In the genomic region with DNA sequence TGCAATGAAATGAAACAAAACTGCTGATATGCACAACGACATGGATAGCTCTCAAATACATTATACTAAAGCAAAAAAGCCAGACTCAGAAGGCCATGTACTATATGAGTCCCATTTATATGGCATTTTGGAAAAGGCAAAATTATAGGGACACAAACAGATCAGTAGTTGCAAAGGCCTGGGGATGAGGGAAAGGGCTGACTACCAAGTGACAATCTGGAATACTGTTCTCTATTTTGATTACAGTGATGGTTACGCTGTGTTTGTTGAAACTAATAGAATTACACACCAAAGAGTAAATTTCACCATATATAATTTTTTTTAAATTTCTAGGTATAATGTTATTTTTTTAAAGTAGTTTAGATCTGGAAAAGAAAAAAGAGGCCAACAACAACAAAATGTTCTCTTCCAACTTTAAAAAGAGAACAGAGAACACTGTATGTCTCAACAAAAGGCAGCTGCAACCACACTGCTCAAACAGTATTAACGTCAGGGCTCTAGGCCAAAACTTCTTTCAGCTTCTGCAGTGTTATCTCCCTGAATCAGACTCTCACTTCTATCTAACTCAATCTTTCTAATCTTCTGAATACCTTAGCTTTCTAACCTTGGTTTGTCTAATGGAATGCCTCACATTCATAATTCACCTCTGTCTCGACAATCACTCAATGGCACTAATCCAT, we compare ENCODE assay signal across 8 cellular contexts.
DNase-seq lines count a peak whose midpoint lies in the region; ATAC-seq and TF ChIP-seq lines count a peak whose summit lies in the region.

No MANE protein-coding gene starts in this region.

- no peak for TF ChIP-seq POLR2A in ovary (IDR thresholded peaks at IDR 0.05)

- H3K9me3 ChIP-seq in SJCRH30 (replicated peaks): no peaks in the 10 kb centered on the region
- no peaks in the 10 kb centered on the region for H3K9me3 ChIP-seq in heart right ventricle
- H3K9me3 ChIP-seq in ovary: no peaks in the 10 kb centered on the region

- no peak for TF ChIP-seq EP300 in ovary (IDR thresholded peaks at IDR 0.05)

- intact Hi-C loops in heart right ventricle (cut with DNase I) (no loop called here), posterior vena cava (cut with DNase I) (no loop called here), ovary (cut with DNase I) (no loop called here)

- peak; percentile 56 to 85 for DNase-seq in SJCRH30
- no peak for DNase-seq in heart right ventricle
- DNase-seq in superior temporal gyrus (ENCODE audit: extremely low spot score): peak; percentile 94
- no peak for DNase-seq in posterior vena cava (ENCODE audit: low spot score)
- no peak for DNase-seq in ovary
- DNase-seq in activated CD4-positive, CD25-positive, alpha-beta regulatory T cell treated with anti-CD3 and anti-CD28 coated beads, Interleukin-2, amount 50 U/mL, for 72 hours: no peak

- peak; percentile 69 for ATAC-seq in GM21576 (IDR thresholded peaks at IDR 0.05; ENCODE audit: unreplicated experiment)
- ATAC-seq in heart right ventricle: peak in 7 of 8 donors; percentile 61 to 91 (median 78)
- ATAC-seq in HG02623 (IDR thresholded peaks at IDR 0.05; ENCODE audit: unreplicated experiment): no peak

- WGBS in heart right ventricle, 2 donors: 44 to 47% methylated on average over 4 of the region's 4 CpGs
- 48 to 55% (median 53%) methylated on average over 4 of the region's 4 CpGs for WGBS in ovary, 3 donors

- no peaks in the 10 kb centered on the region for H3K27me3 ChIP-seq in SJCRH30
- H3K27me3 ChIP-seq in heart right ventricle: no peaks in the 10 kb centered on the region
- H3K27me3 ChIP-seq in ovary: no peaks in the 10 kb centered on the region

- H3K36me3 ChIP-seq in SJCRH30: peaks cover 29% of the 10 kb centered on the region
- H3K36me3 ChIP-seq in heart right ventricle: peaks cover 0 to 27% (median 2%) of the 10 kb centered on the region in 9 donors
- no peaks in the 10 kb centered on the region for H3K36me3 ChIP-seq in ovary

- H3K27ac ChIP-seq in SJCRH30 (peak overlapping the region; percentile 14), heart right ventricle (peak overlapping the region in 4 of 10 donors; percentile 8 to 32 (median 13)), ovary (no peak overlapping the region)

- H3K4me3 ChIP-seq in SJCRH30 (no peak overlapping the region), heart right ventricle (no peak overlapping the region), ovary (no peak overlapping the region)

- TF ChIP-seq CTCF in heart right ventricle (IDR thresholded peaks at IDR 0.05): no peak
- no peak for TF ChIP-seq CTCF in ovary (IDR thresholded peaks at IDR 0.05)

- H3K4me1 ChIP-seq in SJCRH30: peaks cover 34% of the 10 kb centered on the region
- peaks cover 4 to 42% (median 32%) of the 10 kb centered on the region in 9 donors for H3K4me1 ChIP-seq in heart right ventricle
- peaks cover 5% of the 10 kb centered on the region for H3K4me1 ChIP-seq in ovary (ENCODE audit: insufficient read depth)

Comparison
In these comparisons a context has a peak if more than half of its experiments do, and no peak if none do; other contexts are left out.
1. DNase-seq: peak in SJCRH30 (2 of 2) and superior temporal gyrus (single experiment); none in heart right ventricle (0 of 2), posterior vena cava (single experiment), ovary (0 of 5) and activated CD4-positive, CD25-positive, alpha-beta regulatory T cell treated with anti-CD3 and anti-CD28 coated beads, Interleukin-2, amount 50 U/mL, for 72 hours (single experiment).